Comparison of ENCODE assay signal across 9 cellular contexts in genomic region chr16:67668495-67669157, GRCh38. TPM values are rescaled to one million over a fixed set of nuclear protein-coding genes. Genes with fewer than 3 reads are reported as not detected.
DNase-seq lines count a peak whose midpoint lies in the region; ATAC-seq and TF ChIP-seq lines count a peak whose summit lies in the region.
"Had no signal": no experiment of that assay in that cellular context is flagged by ENCODE, and none has a peak within 500 bp of the region (broad histone marks: within the 10 kb centered on the region; RNA-seq: fewer than 3 reads in every experiment).

No MANE protein-coding gene starts in this region.

- intact Hi-C loops in mammary epithelial cell (cut with micrococcal nuclease), result loop anchor here (1.0 kb wide), 4 partner anchors 106 to 174 kb away; partner anchors contain the start of gene CTCF

- peak overlapping the region; percentile 28 for H3K9ac ChIP-seq in Loucy (ENCODE audit: low read depth, low read length, poor library complexity, severe bottlenecking)
- no peak overlapping the region for H3K9ac ChIP-seq in mammary epithelial cell (ENCODE audit: insufficient read depth, low read length)

- no peak overlapping the region for H2AFZ ChIP-seq in Loucy (ENCODE audit: low read length)
- no peak overlapping the region for H2AFZ ChIP-seq in mammary epithelial cell (ENCODE audit: low read depth, low read length)

- H3K9me3 ChIP-seq in Loucy (ENCODE audit: insufficient read depth, low read depth, low read length) (no peaks in the 10 kb centered on the region), mammary epithelial cell (replicated peaks; ENCODE audit: insufficient read depth, low read length) (no peaks in the 10 kb centered on the region)

- CTCF ChIA-PET in mammary epithelial cell (lab: Charles Lee; ENCODE audit: low non-redundant PET), result interaction anchor here (0.6 to 1.7 kb wide), 3 partner anchors 96 to 147 kb away, joined by 3 to 9 read pairs (median 5); no protein-coding TSS in a partner anchor

- no peak overlapping the region for H3K4me3 Mint-ChIP-seq in osteocyte (ENCODE audit: unreplicated experiment)

- H3K27ac ChIP-seq in mammary epithelial cell (ENCODE audit: insufficient read depth, low read depth, low read length) (no peak overlapping the region), coronary artery (peak overlapping the region in 1 of 2 donors; percentile 96)
- H3K27ac ChIP-seq: epithelial cell of prostate had no signal

- H3K9me2 ChIP-seq in Loucy (replicated peaks; ENCODE audit: low read depth, low read length), result no peaks in the 10 kb centered on the region

- peaks cover 18% of the 10 kb centered on the region for H3K4me1 ChIP-seq in Loucy (ENCODE audit: insufficient read depth, low read length, poor library complexity, severe bottlenecking)
- H3K4me1 ChIP-seq in mammary epithelial cell (ENCODE audit: insufficient read depth, low read length), result peaks cover 19% of the 10 kb centered on the region

- H3F3A ChIP-seq in Loucy (ENCODE audit: low read depth), result no peaks in the 10 kb centered on the region

- in situ Hi-C loops in mammary epithelial cell (cut with MboI; ENCODE audit: low sequenced_read_pairs in 2 of 2), result loop anchor here (5.0 to 25.0 kb wide), 3 partner anchors 104 to 146 kb away; partner anchors contain the start of gene CTCF (in 2 of the 2)

- BruUV-seq in mammary epithelial cell (replicated peaks; lab: Mats Ljungman, UMichigan), result no TSS peak

- H3K4me1 Mint-ChIP-seq in osteocyte (ENCODE audit: unreplicated experiment), result peaks cover 33% of the 10 kb centered on the region

- TF ChIP-seq CTCF in Loucy (conservative IDR thresholded peaks at IDR 0.05; ENCODE audit: low read length), result no peak; the same call in 1 of the 2 replicates
- TF ChIP-seq CTCF in mammary epithelial cell (conservative IDR thresholded peaks at IDR 0.05 in 1 of 2, IDR thresholded peaks at IDR 0.05 in 1 of 2; ENCODE audit: extremely low read depth in 1 of 2, insufficient read depth in 1 of 2, low read depth in 1 of 2, low read length in 2 of 2), result peak; percentile 17 to 28
- no peak for TF ChIP-seq CTCF in osteocyte (IDR thresholded peaks at IDR 0.05)
- no peak for TF ChIP-seq CTCF in coronary artery (IDR thresholded peaks at IDR 0.05)

- H3K4me3 ChIP-seq in Loucy (ENCODE audit: low read length, poor library complexity, severe bottlenecking) (no peak overlapping the region), mammary epithelial cell (replicated peaks in 1 of 3; ENCODE audit: insufficient read depth in 1 of 3, low read depth in 2 of 3, low read length in 3 of 3) (no peak overlapping the region), coronary artery (no peak overlapping the region)

- no peaks in the 10 kb centered on the region for H3K27me3 ChIP-seq in Loucy (ENCODE audit: insufficient read depth, low read length, poor library complexity, severe bottlenecking)
- H3K27me3 ChIP-seq in mammary epithelial cell (ENCODE audit: insufficient read depth, low read length), result no peaks in the 10 kb centered on the region

- no peaks in the 10 kb centered on the region for H3K27me3 Mint-ChIP-seq in osteocyte (ENCODE audit: unreplicated experiment)

- no peak for ATAC-seq in HG03159 (IDR thresholded peaks at IDR 0.05; ENCODE audit: unreplicated experiment)

- no peaks in the 10 kb centered on the region for H4K20me1 ChIP-seq in Loucy (ENCODE audit: insufficient read depth, low read length, poor library complexity, severe bottlenecking)
- no peaks in the 10 kb centered on the region for H4K20me1 ChIP-seq in mammary epithelial cell (ENCODE audit: insufficient read depth, low read length)

- DNase-seq in NCI-H82 (lab: John Stamatoyannopoulos, UW) (peak; percentile 31), NCI-H82 treated with DMSO at 0.1 percent for 48 hours (lab: John Stamatoyannopoulos, UW; ENCODE audit: unreplicated experiment) (no peak), mammary epithelial cell (no peak), osteocyte (ENCODE audit: extremely low spot score, unreplicated experiment) (no peak), coronary artery (ENCODE audit: low spot score) (no peak)
- no peak for DNase-seq in stimulated activated CD4-positive, alpha-beta T cell treated with anti-CD3 and anti-CD28 coated beads, Interleukin-15, amount 100 ng/mL, for 24 hours

- H3K36me3 Mint-ChIP-seq in osteocyte (ENCODE audit: unreplicated experiment), result peaks cover 6% of the 10 kb centered on the region

- dilution Hi-C loops in mammary epithelial cell (cut with HindIII; ENCODE audit: low sequenced_read_pairs), result no loop called here

- H3K4me2 ChIP-seq in Loucy (ENCODE audit: low read depth, low read length, poor library complexity, severe bottlenecking) (peak overlapping the region; percentile 41), mammary epithelial cell (ENCODE audit: insufficient read depth, low read depth, low read length) (no peak overlapping the region)

- peak overlapping the region; percentile 25 for H3K27ac Mint-ChIP-seq in osteocyte (ENCODE audit: unreplicated experiment)

- H3K79me2 ChIP-seq in Loucy (ENCODE audit: insufficient read depth, low read length) (no peaks in the 10 kb centered on the region), mammary epithelial cell (ENCODE audit: insufficient read depth, low read length) (no peaks in the 10 kb centered on the region)

- H3K36me3 ChIP-seq in Loucy (ENCODE audit: insufficient read depth, low read length), result no peaks in the 10 kb centered on the region
- no peaks in the 10 kb centered on the region for H3K36me3 ChIP-seq in mammary epithelial cell (ENCODE audit: insufficient read depth, low read length)

- WGBS in mammary epithelial cell (ENCODE audit: low coverage, missing lambda C conversion rate), result 86% methylated on average over 6 of the region's 6 CpGs

- H3K9me3 Mint-ChIP-seq in osteocyte (ENCODE audit: unreplicated experiment), result no peaks in the 10 kb centered on the region

RNA-seq across cellular contexts. Expression of gene C16orf86, which starts 2.0 kb away (rescaled TPM):
- 1 to 10 TPM in 1 of 2 donors, under 1 TPM in 1; 0.75 to 1.7 TPM for total RNA-seq in mammary epithelial cell
- polyA plus RNA-seq in mammary epithelial cell, result 0.80 TPM
- polyA minus RNA-seq in mammary epithelial cell, result 0.62 TPM
- total RNA-seq in osteocyte, result 2.1 and 2.8 TPM in 2 replicates

RNA-seq across cellular contexts. Expression of gene ENKD1, which starts 2.1 kb away (rescaled TPM):
- total RNA-seq in mammary epithelial cell, result 10 to 100 TPM in 1 of 2 donors, 1 to 10 TPM in 1; 6.2 to 13.4 TPM
- polyA plus RNA-seq in mammary epithelial cell, result 9.3 TPM
- 0.98 TPM for polyA minus RNA-seq in mammary epithelial cell
- total RNA-seq in osteocyte, result 10.9 and 11.7 TPM in 2 replicates

RNA-seq across cellular contexts. Expression of gene PARD6A, which starts 7.9 kb away (rescaled TPM):
- total RNA-seq in mammary epithelial cell, result under 1 TPM; 0.40 to 0.67 TPM
- polyA plus RNA-seq in mammary epithelial cell, result 0.59 TPM
- polyA minus RNA-seq in mammary epithelial cell, result 4.5 TPM
- total RNA-seq in osteocyte, result 4.1 and 4.6 TPM in 2 replicates

RNA-seq across cellular contexts. Expression of gene ACD, which starts 8.6 kb away (rescaled TPM):
- total RNA-seq in mammary epithelial cell (10 to 100 TPM; 15.5 to 39.8 TPM), osteocyte (21.3 and 23.1 TPM in 2 replicates)
- 34.5 TPM for polyA plus RNA-seq in mammary epithelial cell
- 53.2 TPM for polyA minus RNA-seq in mammary epithelial cell

RNA-seq across cellular contexts. Expression of gene CARMIL2, which starts 23.7 kb away (rescaled TPM):
- total RNA-seq in mammary epithelial cell (1 to 10 TPM in 1 of 2 donors, not detected in 1; 2.9 TPM), osteocyte (0.94 and 1.7 TPM in 2 replicates)
- polyA plus RNA-seq in mammary epithelial cell, result 0.05 TPM
- not detected for polyA minus RNA-seq in mammary epithelial cell

Comparison
In these comparisons a context has a peak if more than half of its experiments do, and no peak if none do; other contexts are left out.
1. CTCF ChIP-seq: peak in mammary epithelial cell (2 of 2); none in Loucy (single experiment), osteocyte (single experiment) and coronary artery (single experiment).